In genomic region chr15:40991355-40991754, GRCh38 we compare ENCODE assay signal across 12 cellular contexts.
"Had no signal": no experiment of that assay in that cellular context is flagged by ENCODE, and none has a peak within 500 bp of the region (broad histone marks: within the 10 kb centered on the region; RNA-seq: fewer than 3 reads in every experiment).

No MANE protein-coding gene starts in this region.

- H3K9me3 Mint-ChIP-seq: mesothelial cell of epicardium; stimulated activated naive B cell treated with anti-CD40 and anti-IgM and Interleukin-4, amounts not matched to agents 10 μg/mL and 1 μg/mL and 100 μg/mL, for 72 hours; T-helper 2 cell treated with Interferon-gamma antibody and Interleukin-4, amounts not matched to agents 5 μg/mL and 100 μg/mL, for 36 hours had no signal

- DNase-seq: activated CD4-positive, alpha-beta T cell treated with anti-CD3 and anti-CD28 coated beads for 1 hour; activated CD8-positive, alpha-beta memory T cell treated with anti-CD3 and anti-CD28 coated beads for 24 hours; effector CD8-positive, alpha-beta T cell; hippocampal formation; retina; SJCRH30; stimulated activated naive B cell treated with anti-CD40 and anti-IgM and Interleukin-4, amounts not matched to agents 10 μg/mL and 1 μg/mL and 100 μg/mL, for 72 hours; upper lobe of left lung had no signal

- ATAC-seq: stimulated activated naive B cell treated with anti-CD40 and anti-IgM and Interleukin-4, amounts not matched to agents 10 μg/mL and 1 μg/mL and 100 μg/mL, for 72 hours had no signal

- H3K4me3 Mint-ChIP-seq: mesothelial cell of epicardium; stimulated activated naive B cell treated with anti-CD40 and anti-IgM and Interleukin-4, amounts not matched to agents 10 μg/mL and 1 μg/mL and 100 μg/mL, for 72 hours; T-helper 2 cell treated with Interferon-gamma antibody and Interleukin-4, amounts not matched to agents 5 μg/mL and 100 μg/mL, for 36 hours had no signal

- H3K9me3 ChIP-seq: SJCRH30, upper lobe of left lung had no signal

- H3K4me3 ChIP-seq: coronary artery, SJCRH30, upper lobe of left lung had no signal

- H3K27ac ChIP-seq: coronary artery, epithelial cell of prostate, SJCRH30, upper lobe of left lung had no signal

- H3K27me3 Mint-ChIP-seq: stimulated activated naive B cell treated with anti-CD40 and anti-IgM and Interleukin-4, amounts not matched to agents 10 μg/mL and 1 μg/mL and 100 μg/mL, for 72 hours had no signal

- H3K27me3 ChIP-seq: SJCRH30, upper lobe of left lung had no signal

- H3K4me1 ChIP-seq: SJCRH30, upper lobe of left lung had no signal

- H3K27ac Mint-ChIP-seq: stimulated activated naive B cell treated with anti-CD40 and anti-IgM and Interleukin-4, amounts not matched to agents 10 μg/mL and 1 μg/mL and 100 μg/mL, for 72 hours; T-helper 2 cell treated with Interferon-gamma antibody and Interleukin-4, amounts not matched to agents 5 μg/mL and 100 μg/mL, for 36 hours had no signal
